9 cellular contexts compared by ENCODE assay signal in the genomic region with DNA sequence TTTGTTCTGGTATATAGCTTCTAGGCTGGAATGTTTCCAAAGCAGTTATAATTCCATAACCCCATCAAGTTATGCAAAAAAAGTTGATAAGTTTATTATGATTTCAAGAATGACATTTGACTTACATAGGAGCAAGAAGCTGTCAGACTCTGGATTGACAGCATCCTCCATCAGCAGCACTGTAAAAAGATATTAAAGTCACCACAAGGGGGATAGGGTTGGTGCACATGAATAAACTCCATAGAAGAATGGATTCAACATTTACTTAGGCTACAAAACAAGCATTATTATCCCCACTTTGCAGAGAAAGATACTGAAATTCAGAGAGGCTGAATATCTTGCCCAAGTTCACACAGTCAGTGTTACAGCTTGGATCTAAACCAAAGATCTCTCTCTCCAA.
DNase-seq lines count a peak whose midpoint lies in the region; ATAC-seq, FAIRE-seq and TF ChIP-seq lines count a peak whose summit lies in the region.
"Had no signal": no experiment of that assay in that cellular context is flagged by ENCODE, and none has a peak within 500 bp of the region (broad histone marks: within the 10 kb centered on the region; RNA-seq: fewer than 3 reads in every experiment).

No MANE protein-coding gene starts in this region.

- intact Hi-C loops in natural killer cell (cut with micrococcal nuclease) = no loop called here

- no peaks in the 10 kb centered on the region for H3K9me3 Mint-ChIP-seq in nephron
- H3K9me3 Mint-ChIP-seq in activated naive CD8-positive, alpha-beta T cell treated with anti-CD3 and anti-CD28 coated beads for 36 hours = peaks cover 2% of the 10 kb centered on the region
- peaks cover 0 to 2% of the 10 kb centered on the region in 2 donors for H3K9me3 Mint-ChIP-seq in natural killer cell

- H3K27ac Mint-ChIP-seq in nephron (peak overlapping the region in 2 of 3 experiments; percentile 29 to 95), natural killer cell (no peak overlapping the region)
- no peak overlapping the region for H3K27ac Mint-ChIP-seq in activated naive CD8-positive, alpha-beta T cell treated with anti-CD3 and anti-CD28 coated beads for 36 hours
- H3K27ac Mint-ChIP-seq: T-helper 17 cell had no signal

- H3K27me3 Mint-ChIP-seq in nephron (ENCODE audit: low read depth) (no peaks in the 10 kb centered on the region), natural killer cell (ENCODE audit: low read depth in 2 of 2) (no peaks in the 10 kb centered on the region)
- no peaks in the 10 kb centered on the region for H3K27me3 Mint-ChIP-seq in activated naive CD8-positive, alpha-beta T cell treated with anti-CD3 and anti-CD28 coated beads for 36 hours
- H3K27me3 Mint-ChIP-seq: T-helper 17 cell had no signal

- no peaks in the 10 kb centered on the region for H3K36me3 Mint-ChIP-seq in nephron (ENCODE audit: low read depth)
- no peaks in the 10 kb centered on the region for H3K36me3 Mint-ChIP-seq in activated naive CD8-positive, alpha-beta T cell treated with anti-CD3 and anti-CD28 coated beads for 36 hours
- no peaks in the 10 kb centered on the region for H3K36me3 Mint-ChIP-seq in natural killer cell

- TF ChIP-seq CTCF in GM06990 (IDR thresholded peaks at IDR 0.05; ENCODE audit: insufficient read depth, low read length, poor library complexity, severe bottlenecking) = peak; percentile 25
- peak; percentile 47; the same call in 1 of the 2 replicates for TF ChIP-seq CTCF in LNCAP (IDR thresholded peaks at IDR 0.05)
- TF ChIP-seq CTCF in bronchial epithelial cell (IDR thresholded peaks at IDR 0.05; ENCODE audit: insufficient read depth, low read length, severe bottlenecking) = peak; percentile 40
- peak; percentile 36 to 54 (median 46) for TF ChIP-seq CTCF in nephron (IDR thresholded peaks at IDR 0.05; ENCODE audit: unreplicated experiment in 3 of 3)
- no peak for TF ChIP-seq CTCF in natural killer cell (IDR thresholded peaks at IDR 0.05)

- H3K4me1 Mint-ChIP-seq in nephron (peaks cover 31% of the 10 kb centered on the region), natural killer cell (no peaks in the 10 kb centered on the region)
- peaks cover 23% of the 10 kb centered on the region for H3K4me1 Mint-ChIP-seq in activated naive CD8-positive, alpha-beta T cell treated with anti-CD3 and anti-CD28 coated beads for 36 hours

- H3K27me3 ChIP-seq in GM06990 (replicated peaks; ENCODE audit: control insufficient read depth, insufficient read depth, low read length) (no peaks in the 10 kb centered on the region), bronchial epithelial cell (ENCODE audit: control insufficient read depth, insufficient read depth, low read length) (no peaks in the 10 kb centered on the region)

- no peak for ATAC-seq in GM21423 (IDR thresholded peaks at IDR 0.05; ENCODE audit: unreplicated experiment)
- no peak for ATAC-seq in natural killer cell
- ATAC-seq: T-helper 17 cell had no signal

- FAIRE-seq in bronchial epithelial cell (lab: Jason Lieb, UNC) = no peak

- H3K4me3 ChIP-seq in GM06990 (replicated peaks; ENCODE audit: low read depth, low read length) = no peak overlapping the region
- H3K4me3 ChIP-seq in bronchial epithelial cell (ENCODE audit: low read depth, low read length) = no peak overlapping the region

- no peak overlapping the region for H3K4me3 Mint-ChIP-seq in nephron
- no peak overlapping the region for H3K4me3 Mint-ChIP-seq in activated naive CD8-positive, alpha-beta T cell treated with anti-CD3 and anti-CD28 coated beads for 36 hours
- no peak overlapping the region for H3K4me3 Mint-ChIP-seq in natural killer cell
- H3K4me3 Mint-ChIP-seq: T-helper 17 cell had no signal

- DNase-seq in GM06990 (ENCODE audit: extremely low read depth, insufficient read length) (no peak), bronchial epithelial cell (ENCODE audit: low read depth) (peak; percentile 17), natural killer cell (no peak)
- no peak for DNase-seq in activated naive CD8-positive, alpha-beta T cell treated with anti-CD3 and anti-CD28 coated beads for 36 hours
- DNase-seq: mesenchymal stem cell, T-helper 17 cell had no signal

- H3K36me3 ChIP-seq in GM06990 (ENCODE audit: control insufficient read depth, insufficient read depth, low read length) = no peaks in the 10 kb centered on the region
- H3K36me3 ChIP-seq in bronchial epithelial cell (ENCODE audit: control insufficient read depth, insufficient read depth, low read length) = no peaks in the 10 kb centered on the region

Comparison
In these comparisons a context has a peak if more than half of its experiments do, and no peak if none do; other contexts are left out.
1. H3K27ac Mint-ChIP-seq: peak in nephron (2 of 3); none in activated naive CD8-positive, alpha-beta T cell treated with anti-CD3 and anti-CD28 coated beads for 36 hours (single experiment) and natural killer cell (0 of 2).